16 cellular contexts compared by ENCODE assay signal in genomic region chr11:93392862-93393261, GRCh38.
A peak's percentile ranks its signal among the peaks of the same experiment; 100 is the strongest.
DNase-seq lines count a peak whose midpoint lies in the region; ATAC-seq and TF ChIP-seq lines count a peak whose summit lies in the region.
"Had no signal": no experiment of that assay in that cellular context is flagged by ENCODE, and none has a peak within 500 bp of the region (broad histone marks: within the 10 kb centered on the region; RNA-seq: fewer than 3 reads in every experiment).

No MANE protein-coding gene starts in this region.

- in situ Hi-C loops in Caki2 (cut with HindIII; ENCODE audit: low pct_unique_long_range_greater_than_20kb, low sequenced_read_pairs), result no loop called here

- H3F3A ChIP-seq in neural cell (ENCODE audit: insufficient read depth, low read length, poor library complexity, severe bottlenecking), result no peaks in the 10 kb centered on the region

- no peak overlapping the region for H3K9ac ChIP-seq in neural cell (ENCODE audit: low read length)

- no peak for TF ChIP-seq RAD21 in neural cell (conservative IDR thresholded peaks at IDR 0.05)

- H3K27me3 ChIP-seq in neural cell (ENCODE audit: insufficient read depth, low read depth, low read length), result no peaks in the 10 kb centered on the region

- no peaks in the 10 kb centered on the region for H3K9me3 ChIP-seq in HEK293 (ENCODE audit: control insufficient read depth, insufficient read depth, low read depth, low read length)
- no peaks in the 10 kb centered on the region for H3K9me3 ChIP-seq in neural cell (ENCODE audit: low read length)
- H3K9me3 ChIP-seq: Caco-2, HAP-1 had no signal

- no peaks in the 10 kb centered on the region for H4K20me1 ChIP-seq in neural cell (ENCODE audit: insufficient read depth)

- ATAC-seq in HG03095 (IDR thresholded peaks at IDR 0.05; ENCODE audit: unreplicated experiment) (no peak), HG02588 (IDR thresholded peaks at IDR 0.05; ENCODE audit: unreplicated experiment) (no peak), GM21526 (IDR thresholded peaks at IDR 0.05; ENCODE audit: low FRiP score, unreplicated experiment) (no peak)

- CTCF ChIA-PET in HEK293 (lab: Yijun Ruan, JAX), result no interaction called here

- TF ChIP-seq CTCF in HEK293 (tag by site-specific recombination; IDR thresholded peaks at IDR 0.05), result no peak
- TF ChIP-seq CTCF in neural cell (IDR thresholded peaks at IDR 0.05; ENCODE audit: poor library complexity, severe bottlenecking), result no peak

- DNase-seq in Caki2 (ENCODE audit: low read depth), result peak; percentile 27
- peak; percentile 8 for DNase-seq in amniotic epithelial cell (ENCODE audit: low read depth)
- no peak for DNase-seq in NCI-H748 (lab: John Stamatoyannopoulos, UW; ENCODE audit: unreplicated experiment)
- DNase-seq: Caco-2, DMS53, NCI-H1105 treated with DMSO at 0.1 percent for 48 hours, NCI-H187 treated with DMSO at 0.1 percent for 48 hours, NCI-H2171, NCI-H510A, SIG-M5 had no signal

- H3K79me2 ChIP-seq in neural cell (replicated peaks; ENCODE audit: insufficient read depth, low read length), result no peaks in the 10 kb centered on the region

- H3K4me3 ChIP-seq in HEK293 (ENCODE audit: low read depth, low read length) (no peak overlapping the region), neural cell (ENCODE audit: low read length) (no peak overlapping the region)
- H3K4me3 ChIP-seq: HAP-1 had no signal

- H2AFZ ChIP-seq in neural cell (ENCODE audit: low read depth, low read length), result no peak overlapping the region

- POLR2A ChIA-PET in HEK293 (lab: Yijun Ruan, JAX), result no interaction called here

- no peak overlapping the region for H3K4me2 ChIP-seq in neural cell (ENCODE audit: low read length)

- no peaks in the 10 kb centered on the region for H3K9me2 ChIP-seq in neural cell (ENCODE audit: insufficient read depth, low read length)

- H3K4me1 ChIP-seq in HEK293 (ENCODE audit: control insufficient read depth, insufficient read depth, low read length), result no peaks in the 10 kb centered on the region
- H3K4me1 ChIP-seq: Caco-2 had no signal

- H3K36me3 ChIP-seq in HEK293 (ENCODE audit: control insufficient read depth in 2 of 2, insufficient read depth in 1 of 2, low read length in 2 of 2) (no peaks in the 10 kb centered on the region), neural cell (ENCODE audit: insufficient read depth, low read length) (no peaks in the 10 kb centered on the region)
- H3K36me3 ChIP-seq: HAP-1 had no signal

- no peak for TF ChIP-seq EP300 in neural cell (conservative IDR thresholded peaks at IDR 0.05; ENCODE audit: poor library complexity, severe bottlenecking)

- H3K27ac ChIP-seq in HEK293 (ENCODE audit: extremely low read depth, low read depth, low read length), result no peak overlapping the region
- H3K27ac ChIP-seq in neural cell (ENCODE audit: low read length), result peak overlapping the region; percentile 64

TF ChIP-seq in HEK293, 187 proteins besides CTCF, POLR2A, EP300 and RAD21:
- TF ChIP-seq ZFHX2 (tag by site-specific recombination; conservative IDR thresholded peaks at IDR 0.05), result peak; percentile 86
- TF ChIP-seq ZNF513 (tag by site-specific recombination; IDR thresholded peaks at IDR 0.05), result peak; percentile 82
- no peak for TF ChIP-seq ZNF501 (tag by site-specific recombination; IDR thresholded peaks at IDR 0.05)
- no peak for TF ChIP-seq SALL2 (tag by site-specific recombination; IDR thresholded peaks at IDR 0.05; ENCODE audit: borderline replicate concordance)
- no peak for TF ChIP-seq ZNF571 (tag by site-specific recombination; IDR thresholded peaks at IDR 0.05)
- TF ChIP-seq EGR2 (tag by site-specific recombination; IDR thresholded peaks at IDR 0.05; ENCODE audit: low read depth), result peak; percentile 97
- TF ChIP-seq SP3 (tag by site-specific recombination; IDR thresholded peaks at IDR 0.05), result peak; percentile 44; the same call in 1 of the 2 replicates
- TF ChIP-seq GLI4 (tag by site-specific recombination; IDR thresholded peaks at IDR 0.05), result no peak
- no peak for TF ChIP-seq ZNF645 (tag by site-specific recombination; IDR thresholded peaks at IDR 0.05)
- TF ChIP-seq ZBTB1 (tag by site-specific recombination; IDR thresholded peaks at IDR 0.05), result no peak
- no peak for TF ChIP-seq ZNF560 (tag by site-specific recombination; IDR thresholded peaks at IDR 0.05; ENCODE audit: borderline replicate concordance)

TF ChIP-seq in neural cell, 6 proteins besides CTCF, POLR2A, EP300 and RAD21:
- TF ChIP-seq REST (IDR thresholded peaks at IDR 0.05; ENCODE audit: borderline replicate concordance) (no peak), MXI1 (conservative IDR thresholded peaks at IDR 0.05; ENCODE audit: poor library complexity, severe bottlenecking) (no peak), POLR2AphosphoS5 (IDR thresholded peaks at IDR 0.05) (no peak), SMC3 (conservative IDR thresholded peaks at IDR 0.05; ENCODE audit: poor library complexity) (no peak), EZH2 (IDR thresholded peaks at IDR 0.05; ENCODE audit: borderline replicate concordance, insufficient read depth, low read length, poor library complexity, severe bottlenecking) (no peak), TAF1 (IDR thresholded peaks at IDR 0.05; ENCODE audit: low read depth) (no peak)
